ENCODE assay signal across 16 cellular contexts in genomic region chr6:122683996-122684651, GRCh38.
"Had no signal": no experiment of that assay in that cellular context is flagged by ENCODE, and none has a peak within 500 bp of the region (broad histone marks: within the 10 kb centered on the region; RNA-seq: fewer than 3 reads in every experiment).

No MANE protein-coding gene starts in this region.

- DNase-seq: activated CD4-positive, alpha-beta T cell treated with anti-CD3 and anti-CD28 coated beads, Interleukin-2, amount 50 U/mL, for 4 hours; activated gamma-delta T cell treated with Interleukin-2 at 50 U/mL for 16 hours; activated naive CD8-positive, alpha-beta T cell treated with anti-CD3 and anti-CD28 coated beads, Interleukin-2, amount 10 ng/mL, durations not matched to agents 7 days and 5 days; activated T-cell treated with anti-CD3 and anti-CD28 coated beads, Interleukin-2, amount 50 U/mL, for 48 hours; anterior cingulate cortex; colonic mucosa; kidney; left ventricle myocardium superior; mesendoderm; stimulated activated CD4-positive, alpha-beta T cell treated with anti-CD3 and anti-CD28 coated beads, Interleukin-4, amount 100 ng/mL, for 4 hours; stimulated activated naive CD8-positive, alpha-beta T cell treated with anti-CD3 and anti-CD28 coated beads, Interleukin-15, amount 100 ng/mL, for 72 hours had no signal

- H3K4me3 ChIP-seq: cardiac muscle cell, colonic mucosa, gastroesophageal sphincter, skin epidermis, thoracic aorta had no signal

- ATAC-seq: activated CD4-positive, CD25-positive, alpha-beta regulatory T cell treated with anti-CD3 and anti-CD28 coated beads, Interleukin-2, amount 50 U/mL, for 24 hours; gastroesophageal sphincter; left ventricle myocardium superior; stimulated activated naive CD8-positive, alpha-beta T cell treated with anti-CD3 and anti-CD28 coated beads, Interleukin-15, amount 100 ng/mL, for 72 hours had no signal
